32 cellular contexts compared by ENCODE assay signal in the genomic region with DNA sequence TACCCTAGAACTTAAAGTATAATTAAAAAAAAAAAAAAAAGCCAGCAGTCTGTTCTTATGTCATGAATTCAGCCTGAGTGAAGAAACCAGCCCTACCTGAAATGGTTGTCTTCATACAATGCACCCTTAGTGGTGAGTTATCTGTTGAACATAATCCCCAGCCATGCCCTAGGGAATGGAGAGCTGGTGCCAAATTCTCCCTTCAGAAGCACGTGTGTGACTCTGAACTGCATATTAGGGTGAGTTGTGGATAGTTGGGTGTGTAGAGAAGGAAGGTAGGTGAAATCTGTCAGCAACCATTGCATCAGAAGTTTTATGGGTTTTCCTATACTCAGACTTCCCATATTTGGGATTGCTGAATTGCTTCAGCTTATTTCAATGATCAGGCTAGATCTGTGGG. TPM values are rescaled to one million over a fixed set of nuclear protein-coding genes. Genes with fewer than 3 reads are reported as not detected.
"Had no signal": no experiment of that assay in that cellular context is flagged by ENCODE, and none has a peak within 500 bp of the region (broad histone marks: within the 10 kb centered on the region; RNA-seq: fewer than 3 reads in every experiment).

No MANE protein-coding gene starts in this region.

- H3K36me3 ChIP-seq: gastroesophageal sphincter, heart right ventricle, lower lobe of right lung, neutrophil, prostate gland, sigmoid colon, tibial artery had no signal

- H3K9me3 ChIP-seq: gastroesophageal sphincter, heart right ventricle, lower lobe of right lung, neutrophil, prostate gland, sigmoid colon, testis, tibial artery had no signal

- H3K4me1 ChIP-seq: gastroesophageal sphincter, lower lobe of right lung, prostate gland, sigmoid colon, testis, tibial artery had no signal

- H3K4me3 ChIP-seq: dorsolateral prefrontal cortex, gastroesophageal sphincter, heart right ventricle, lower lobe of right lung, prostate gland, sigmoid colon, testis, tibial artery had no signal

- H3K4me1 Mint-ChIP-seq: endodermal cell; memory B cell; naive B cell; neural crest cell; stimulated activated effector memory CD8-positive, alpha-beta T cell treated with anti-CD3 and anti-CD28 coated beads, Interleukin-12 subunit alpha, Interleukin-12 subunit beta, amount 100 ng/mL, for 72 hours had no signal

- H3K36me3 Mint-ChIP-seq: memory B cell; naive B cell; natural killer cell treated with Interleukin-12 subunit alpha and Interleukin-12 subunit beta and Interleukin-15 and Interleukin-18, amount 100 ng/mL, for 72 hours; stimulated activated effector memory CD8-positive, alpha-beta T cell treated with anti-CD3 and anti-CD28 coated beads, Interleukin-12 subunit alpha, Interleukin-12 subunit beta, amount 100 ng/mL, for 72 hours; type B pancreatic cell had no signal

- H3K27ac Mint-ChIP-seq: endodermal cell; memory B cell; naive B cell; natural killer cell treated with Interleukin-12 subunit alpha and Interleukin-12 subunit beta and Interleukin-15 and Interleukin-18, amount 100 ng/mL, for 72 hours; stimulated activated effector memory CD8-positive, alpha-beta T cell treated with anti-CD3 and anti-CD28 coated beads, Interleukin-12 subunit alpha, Interleukin-12 subunit beta, amount 100 ng/mL, for 72 hours; type B pancreatic cell had no signal

- H3K27me3 Mint-ChIP-seq: memory B cell, naive B cell had no signal

- H3K27me3 ChIP-seq: gastroesophageal sphincter, neutrophil, sigmoid colon, testis, tibial artery had no signal

- DNase-seq: caudate nucleus; cerebellar nuclear complex; cortex of kidney; dorsolateral prefrontal cortex; effector CD8-positive, alpha-beta T cell; endodermal cell; erythroblast; glutamatergic neuron; heart right ventricle; hippocampal formation; kidney glomerular epithelial cell; left colon; left ventricle myocardium superior; lower lobe of right lung; naive B cell; right cardiac atrium; sigmoid colon; stimulated activated CD4-positive, alpha-beta T cell treated with anti-CD3 and anti-CD28 coated beads, Interleukin-2, amount 100 ng/mL, for 24 hours; stimulated activated CD4-positive, alpha-beta T cell treated with anti-CD3 and anti-CD28 coated beads, Interleukin-4, amount 100 ng/mL, for 24 hours; stimulated activated naive CD8-positive, alpha-beta T cell treated with anti-CD3 and anti-CD28 coated beads, Interleukin-15, Interleukin-2, amounts not matched to agents 100 U/mL and 50 U/mL, for 24 hours; substantia nigra; testis; tibial artery had no signal

- H3K9me3 Mint-ChIP-seq: endodermal cell; memory B cell; naive B cell; neural crest cell; stimulated activated effector memory CD8-positive, alpha-beta T cell treated with anti-CD3 and anti-CD28 coated beads, Interleukin-12 subunit alpha, Interleukin-12 subunit beta, amount 100 ng/mL, for 72 hours; type B pancreatic cell had no signal

- H3K4me3 Mint-ChIP-seq: endodermal cell; memory B cell; naive B cell; natural killer cell treated with Interleukin-12 subunit alpha and Interleukin-12 subunit beta and Interleukin-15 and Interleukin-18, amount 100 ng/mL, for 72 hours; neural crest cell; stimulated activated effector memory CD8-positive, alpha-beta T cell treated with anti-CD3 and anti-CD28 coated beads, Interleukin-12 subunit alpha, Interleukin-12 subunit beta, amount 100 ng/mL, for 72 hours; type B pancreatic cell had no signal

- H3K27ac ChIP-seq: dorsolateral prefrontal cortex, gastroesophageal sphincter, heart right ventricle, lower lobe of right lung, neutrophil, prostate gland, sigmoid colon, testis, tibial artery had no signal

- FAIRE-seq: islet of Langerhans had no signal

- ATAC-seq: gastroesophageal sphincter; heart right ventricle; left colon; left ventricle myocardium superior; lower lobe of right lung; natural killer cell treated with Interleukin-12 subunit alpha and Interleukin-12 subunit beta and Interleukin-15 and Interleukin-18, amount 100 ng/mL, for 72 hours; right cardiac atrium; stimulated activated effector memory CD8-positive, alpha-beta T cell treated with anti-CD3 and anti-CD28 coated beads, Interleukin-12 subunit alpha, Interleukin-12 subunit beta, amount 100 ng/mL, for 72 hours; stimulated activated naive CD8-positive, alpha-beta T cell treated with anti-CD3 and anti-CD28 coated beads, Interleukin-15, Interleukin-2, amounts not matched to agents 100 U/mL and 50 U/mL, for 24 hours had no signal

RNA-seq across cellular contexts. Expression of a gene that starts 46.6 kb away (rescaled TPM):
- total RNA-seq: endodermal cell; natural killer cell treated with Interleukin-12 subunit alpha and Interleukin-12 subunit beta and Interleukin-15 and Interleukin-18, amount 100 ng/mL, for 72 hours had no signal
